Comparison of ENCODE assay signal across 34 cellular contexts in the genomic region with DNA sequence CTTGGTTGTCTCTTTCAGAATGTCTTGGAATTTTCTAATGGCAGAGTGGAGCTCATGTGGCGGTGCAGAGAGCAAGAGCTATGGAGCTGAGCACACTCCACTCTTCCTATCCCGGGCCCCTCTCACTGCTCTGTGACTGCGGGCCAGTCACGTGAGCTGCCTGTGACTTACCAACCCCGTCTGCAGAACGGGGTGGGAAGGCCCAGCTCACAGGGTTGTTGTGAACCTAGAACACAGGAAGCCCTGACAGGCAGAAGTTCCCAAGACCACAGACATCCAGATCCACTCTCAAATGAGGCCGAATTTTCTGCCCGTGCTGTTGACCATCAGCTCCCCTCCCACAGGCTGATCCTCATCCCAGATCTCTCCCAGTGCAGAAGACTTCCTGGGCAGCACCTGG. TPM values are rescaled to one million over a fixed set of nuclear protein-coding genes. Genes with fewer than 3 reads are reported as not detected.
DNase-seq lines count a peak whose midpoint lies in the region; ATAC-seq, FAIRE-seq and TF ChIP-seq lines count a peak whose summit lies in the region.
"Had no signal": no experiment of that assay in that cellular context is flagged by ENCODE, and none has a peak within 500 bp of the region (broad histone marks: within the 10 kb centered on the region; RNA-seq: fewer than 3 reads in every experiment).

No MANE protein-coding gene starts in this region.

- no peak overlapping the region for H3K9ac ChIP-seq in HepG2 (ENCODE audit: insufficient read depth, low read depth, low read length)

- H3K4me1 ChIP-seq in right lobe of liver (no peaks in the 10 kb centered on the region), HepG2 (ENCODE audit: insufficient read depth, low read length) (no peaks in the 10 kb centered on the region)
- H3K4me1 ChIP-seq: A549, adrenal gland, Caco-2, esophagus muscularis mucosa, foreskin keratinocyte, lower lobe of right lung, testis, uterus had no signal

- H3K27me3 Mint-ChIP-seq in activated T-cell treated with anti-CD3 and anti-CD28 coated beads, Interleukin-2, amount 50 U/mL, for 24 hours, result no peaks in the 10 kb centered on the region
- H3K27me3 Mint-ChIP-seq: brain; stimulated activated naive CD8-positive, alpha-beta T cell treated with anti-CD3 and anti-CD28 coated beads, Interleukin-15, Interleukin-2, amounts not matched to agents 100 ng/mL and 50 ng/mL, for 24 hours had no signal

- CTCF ChIA-PET in HepG2 (lab: Yijun Ruan, JAX; ENCODE audit: low intra/inter-chr PET ratio, low total read pairs), result no interaction called here

- H3K4me3 ChIP-seq in right lobe of liver (no peak overlapping the region), HepG2 (replicated peaks in 1 of 3; ENCODE audit: insufficient read depth in 1 of 3, low read depth in 2 of 3, low read length in 3 of 3) (no peak overlapping the region)
- H3K4me3 ChIP-seq: A549, adrenal gland, esophagus muscularis mucosa, lower lobe of right lung, mucosa of descending colon, SJSA1, skin epidermis, testis, uterus had no signal

- H3K27ac Mint-ChIP-seq in activated T-cell treated with anti-CD3 and anti-CD28 coated beads, Interleukin-2, amount 50 U/mL, for 24 hours, result no peak overlapping the region
- H3K27ac Mint-ChIP-seq: activated T-cell treated with anti-CD3 and anti-CD28 coated beads, Interleukin-2, amount 50 U/mL, for 72 hours; nephron; stimulated activated naive CD8-positive, alpha-beta T cell treated with anti-CD3 and anti-CD28 coated beads, Interleukin-15, Interleukin-2, amounts not matched to agents 100 ng/mL and 50 ng/mL, for 24 hours had no signal

- peaks cover 6% of the 10 kb centered on the region for H3K4me1 Mint-ChIP-seq in activated T-cell treated with anti-CD3 and anti-CD28 coated beads, Interleukin-2, amount 50 U/mL, for 24 hours (ENCODE audit: low read depth)
- H3K4me1 Mint-ChIP-seq: nephron had no signal

- H3K36me3 ChIP-seq in right lobe of liver (no peaks in the 10 kb centered on the region), HepG2 (replicated peaks in 1 of 2; ENCODE audit: control insufficient read depth in 1 of 2, insufficient read depth in 2 of 2, low read length in 2 of 2) (peaks cover 1 to 7% of the 10 kb centered on the region in 2 experiments; a peak in 3 of 5 replicates)
- H3K36me3 ChIP-seq: adrenal gland, BE2C, SJSA1, uterus had no signal

- TF ChIP-seq POLR2A in right lobe of liver (IDR thresholded peaks at IDR 0.05) (no peak), HepG2 (IDR thresholded peaks at IDR 0.05; ENCODE audit: insufficient read depth in 1 of 2, low read depth in 2 of 2, low read length in 2 of 2) (no peak)

- H3K4me2 ChIP-seq in HepG2 (ENCODE audit: low read depth, low read length), result no peak overlapping the region
- H3K4me2 ChIP-seq: A549 had no signal

- POLR2A ChIA-PET in HepG2 (lab: Yijun Ruan, JAX), result no interaction called here

- H3K36me3 Mint-ChIP-seq in activated T-cell treated with anti-CD3 and anti-CD28 coated beads, Interleukin-2, amount 50 U/mL, for 24 hours (ENCODE audit: low read depth), result peaks cover 18% of the 10 kb centered on the region
- H3K36me3 Mint-ChIP-seq: brain had no signal

- in situ Hi-C loops in HepG2 (cut with HindIII; ENCODE audit: extremely low pct_ligation_motif_present, low pct_unique_long_range_greater_than_20kb), result no loop called here
- in situ Hi-C loops in ACHN (cut with HindIII; ENCODE audit: low pct_ligation_motif_present, low pct_unique_long_range_greater_than_20kb, low sequenced_read_pairs), result no loop called here

- no TSS peak for BruUV-seq in HepG2 (replicated peaks; lab: Mats Ljungman, UMichigan)

- TF ChIP-seq CTCF in right lobe of liver (IDR thresholded peaks at IDR 0.05) (no peak), HepG2 (CRISPR knock-in tag; IDR thresholded peaks at IDR 0.05) (no peak)

- H3K9me3 ChIP-seq in right lobe of liver (no peaks in the 10 kb centered on the region), HepG2 (ENCODE audit: low read length) (no peaks in the 10 kb centered on the region)
- H3K9me3 ChIP-seq: A549, adrenal gland, BE2C, Caco-2, esophagus muscularis mucosa, lower lobe of right lung, mucosa of descending colon, SJSA1, testis, uterus had no signal

- H3K27ac ChIP-seq in right lobe of liver, result no peak overlapping the region
- H3K27ac ChIP-seq in HepG2 (ENCODE audit: extremely low read length, insufficient read depth, low read length), result no peak overlapping the region
- H3K27ac ChIP-seq: A549, esophagus muscularis mucosa, foreskin keratinocyte, lower lobe of right lung, SJSA1, testis, uterus had no signal

- TF ChIP-seq EP300 in HepG2 (IDR thresholded peaks at IDR 0.05; ENCODE audit: low read depth in 2 of 2, low read length in 2 of 2), result no peak
- TF ChIP-seq EP300 in HepG2 (CRISPR knock-in tag; IDR thresholded peaks at IDR 0.05; ENCODE audit: borderline replicate concordance), result no peak

- ATAC-seq in right lobe of liver (peak; percentile 45 to 72 (median 56)), HepG2 (no peak)
- ATAC-seq: A549; activated T-cell treated with anti-CD3 and anti-CD28 coated beads, Interleukin-2, amount 50 U/mL, for 72 hours; foreskin keratinocyte; lower lobe of right lung; mucosa of descending colon had no signal

- no peaks in the 10 kb centered on the region for H4K20me1 ChIP-seq in HepG2 (ENCODE audit: insufficient read depth, low read length)

- FAIRE-seq in HepG2 (lab: Jason Lieb, UNC), result no peak
- FAIRE-seq: A549, endometrium, G401.6 had no signal

- intact Hi-C loops in right lobe of liver (cut with DNase I) (no loop called here), HepG2 (cut with micrococcal nuclease; ENCODE audit: unreplicated experiment) (no loop called here)

- no peak overlapping the region for H2AFZ ChIP-seq in HepG2 (ENCODE audit: low read length)

- 29% methylated on average over 5 of the region's 8 CpGs for WGBS in right lobe of liver (ENCODE audit: insufficient coverage, low coverage, low lambda C conversion rate, missing lambda C conversion rate)
- 85% methylated on average over 8 of the region's 8 CpGs for WGBS in HepG2 (ENCODE audit: low lambda C conversion rate)

- H3K4me3 Mint-ChIP-seq in activated T-cell treated with anti-CD3 and anti-CD28 coated beads, Interleukin-2, amount 50 U/mL, for 24 hours, result no peak overlapping the region
- H3K4me3 Mint-ChIP-seq: activated T-cell treated with anti-CD3 and anti-CD28 coated beads, Interleukin-2, amount 50 U/mL, for 72 hours; brain; nephron; stimulated activated naive CD8-positive, alpha-beta T cell treated with anti-CD3 and anti-CD28 coated beads, Interleukin-15, Interleukin-2, amounts not matched to agents 100 ng/mL and 50 ng/mL, for 24 hours had no signal

- no peaks in the 10 kb centered on the region for H3K79me2 ChIP-seq in HepG2 (ENCODE audit: insufficient read depth, low read length)

- TF ChIP-seq RAD21 in HepG2 (CRISPR knock-in tag; IDR thresholded peaks at IDR 0.05), result no peak

- H3K27me3 ChIP-seq in right lobe of liver, result no peaks in the 10 kb centered on the region
- H3K27me3 ChIP-seq in HepG2 (ENCODE audit: control insufficient read depth in 1 of 2, insufficient read depth in 2 of 2, low read length in 2 of 2), result no peaks in the 10 kb centered on the region
- H3K27me3 ChIP-seq: adrenal gland, BE2C, esophagus muscularis mucosa, foreskin keratinocyte, SJSA1, testis, uterus had no signal

- no peak for DNase-seq in right lobe of liver
- no peak for DNase-seq in HepG2 (ENCODE audit: low spot score)
- DNase-seq in UCSD-AML1 (lab: John Stamatoyannopoulos, UW; ENCODE audit: unreplicated experiment), result peak; percentile 55
- DNase-seq in medulla oblongata (ENCODE audit: extremely low spot score), result peak; percentile 66
- no peak for DNase-seq in ACHN
- no peak for DNase-seq in activated T-cell treated with anti-CD3 and anti-CD28 coated beads, Interleukin-2, amount 50 U/mL, for 24 hours
- no peak for DNase-seq in GOT3 (lab: John Stamatoyannopoulos, UW)
- DNase-seq in cortex of kidney (lab: John Stamatoyannopoulos, UW), result no peak
- DNase-seq: activated CD4-positive, alpha-beta T cell treated with anti-CD3 and anti-CD28 coated beads, Interleukin-2, amount 50 U/mL, for 4 hours; activated CD4-positive, CD25-positive, alpha-beta regulatory T cell; activated T-cell treated with anti-CD3 and anti-CD28 coated beads, Interleukin-2, amount 50 U/mL, for 72 hours; BE2C; Caco-2; dermis blood vessel endothelial cell; DMS53; foreskin keratinocyte; lower lobe of right lung; mucosa of descending colon; NCI-H1105 treated with DMSO at 0.1 percent for 48 hours; NCI-H187 treated with DMSO at 0.1 percent for 48 hours; NCI-H2171 treated with DMSO at 0.1 percent for 48 hours; NCI-H510A; testis; uterus had no signal

- H3K9me3 Mint-ChIP-seq in activated T-cell treated with anti-CD3 and anti-CD28 coated beads, Interleukin-2, amount 50 U/mL, for 24 hours, result no peaks in the 10 kb centered on the region
- H3K9me3 Mint-ChIP-seq: activated T-cell treated with anti-CD3 and anti-CD28 coated beads, Interleukin-2, amount 50 U/mL, for 72 hours; brain; nephron; stimulated activated naive CD8-positive, alpha-beta T cell treated with anti-CD3 and anti-CD28 coated beads, Interleukin-15, Interleukin-2, amounts not matched to agents 100 ng/mL and 50 ng/mL, for 24 hours had no signal

TF ChIP-seq in HepG2, 621 proteins besides CTCF, POLR2A, EP300 and RAD21 (continues in another document):
- TF ChIP-seq ZNF337 (CRISPR knock-in tag; IDR thresholded peaks at IDR 0.05; ENCODE audit: borderline replicate concordance, low read depth), result no peak

RNA-seq across cellular contexts. Expression of gene PLXNA1, which starts 35.5 kb away (rescaled TPM):
- total RNA-seq in right lobe of liver, result 1 to 10 TPM; 2.0 to 8.7 (median 5.6) TPM
- total RNA-seq in HepG2 (2016; rRNA removed; fragmentation: Illumina TruSeq; extraction: Trizol), result 8.5 and 16.6 TPM in 2 replicates
- total RNA-seq in HepG2 (2016; cell fraction: cytosol; rRNA removed; fragmentation: Illumina TruSeq; extraction: Trizol; ENCODE audit: low read depth), result 1.1 TPM in 2 replicates
- total RNA-seq in HepG2 (2016; cell fraction: insoluble cytoplasmic fraction; rRNA removed; fragmentation: Illumina TruSeq; extraction: Trizol), result 7.0 and 17.7 TPM in 2 replicates
- 4.5 and 5.2 TPM in 2 replicates for total RNA-seq in HepG2 (2016; cell fraction: membrane; rRNA removed; fragmentation: Illumina TruSeq; extraction: Trizol)
- 21.4 and 25.4 TPM in 2 replicates for total RNA-seq in HepG2 (2016; cell fraction: nucleus; rRNA removed; fragmentation: Illumina TruSeq; extraction: Trizol)
- polyA plus RNA-seq in HepG2 (2011; rRNA removed), result 18.2 and 29.9 TPM in 2 replicates
- polyA plus RNA-seq in HepG2 (2011; cell fraction: cytosol; rRNA removed), result 11.5 and 17.1 TPM in 2 replicates
- polyA plus RNA-seq in HepG2 (2011; cell fraction: nucleus; rRNA removed), result 87.4 and 104 TPM in 2 replicates
- 12.1 and 17.5 TPM in 2 replicates for polyA plus RNA-seq in HepG2 (2012)
- 0.60 and 0.61 TPM in 2 replicates for polyA plus RNA-seq in HepG2 (2016; cell fraction: cytosol; fragmentation: Illumina TruSeq; extraction: Trizol; ENCODE audit: low read depth)
- polyA plus RNA-seq in HepG2 (2016; cell fraction: insoluble cytoplasmic fraction; fragmentation: Illumina TruSeq; extraction: Trizol; ENCODE audit: low read depth), result 4.2 and 7.1 TPM in 2 replicates
- 1.3 and 3.0 TPM in 2 replicates for polyA plus RNA-seq in HepG2 (2016; cell fraction: membrane; fragmentation: Illumina TruSeq; extraction: Trizol; ENCODE audit: low read depth)
- 40.0 and 50.7 TPM in 2 replicates for polyA plus RNA-seq in HepG2 (2016; cell fraction: nucleus; fragmentation: Illumina TruSeq; extraction: Trizol; ENCODE audit: insufficient read depth, low read depth)
- polyA minus RNA-seq in HepG2 (2011; rRNA and poly(A)+ RNA removed; ENCODE audit: low replicate concordance), result 45.3 and 67.9 TPM in 2 replicates
- 16.4 and 17.6 TPM in 2 replicates for polyA minus RNA-seq in HepG2 (2011; cell fraction: cytosol; rRNA and poly(A)+ RNA removed)
- polyA minus RNA-seq in HepG2 (2011; cell fraction: nucleus; rRNA and poly(A)+ RNA removed), result 24.8 and 26.2 TPM in 2 replicates

Comparison
In these comparisons a context has a peak if more than half of its experiments do, and no peak if none do; other contexts are left out.
1. DNase-seq: peak in UCSD-AML1 (single experiment) and medulla oblongata (single experiment); none in right lobe of liver (0 of 3), HepG2 (single experiment), ACHN (single experiment), activated T-cell treated with anti-CD3 and anti-CD28 coated beads, Interleukin-2, amount 50 U/mL, for 24 hours (single experiment), GOT3 (single experiment) and cortex of kidney (single experiment).